3 cellular contexts compared by ENCODE assay signal in the genomic region with DNA sequence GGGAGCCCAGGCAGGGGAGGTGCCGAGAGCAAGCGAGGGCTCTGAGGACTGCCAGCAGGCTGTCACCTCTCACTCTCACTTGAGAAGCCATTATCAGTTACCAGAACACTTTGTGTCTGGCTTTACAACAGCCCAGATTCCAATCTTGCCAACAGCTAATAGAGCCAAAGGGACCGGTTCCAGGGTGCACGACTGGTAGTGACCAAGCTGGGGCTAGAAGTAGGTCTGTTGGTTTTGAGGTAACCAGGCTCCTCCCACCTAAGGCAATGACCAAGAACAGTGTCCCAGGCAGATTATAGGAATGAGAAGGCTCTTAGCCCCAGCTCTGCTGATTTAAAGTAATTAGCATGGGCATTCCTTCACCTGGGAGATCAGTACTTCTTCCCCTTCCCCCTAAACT.
TF ChIP-seq lines count a peak whose summit lies in the region.

No MANE protein-coding gene starts in this region.

TF ChIP-seq in SK-N-SH, 30 proteins besides CTCF, POLR2A, EP300 and RAD21:
- TF ChIP-seq MXI1 (IDR thresholded peaks at IDR 0.05; ENCODE audit: low read depth, low read length) (no peak), GATA2 (CRISPR knock-in tag; IDR thresholded peaks at IDR 0.05) (no peak), RCOR1 (IDR thresholded peaks at IDR 0.05; ENCODE audit: low read length) (no peak), TEAD4 (IDR thresholded peaks at IDR 0.05; ENCODE audit: borderline replicate concordance, insufficient read depth) (no peak)

TF ChIP-seq in SK-N-SH treated with all-trans-retinoic acid at 6 μM for 48 hours, 23 proteins besides CTCF, POLR2A, EP300 and RAD21:
- TF ChIP-seq ARNTL (CRISPR knock-in tag; IDR thresholded peaks at IDR 0.05; ENCODE audit: borderline replicate concordance, low read depth), result no peak
- no peak for TF ChIP-seq ZNF8 (CRISPR knock-in tag; IDR thresholded peaks at IDR 0.05)
- TF ChIP-seq ZFP3 (CRISPR knock-in tag; IDR thresholded peaks at IDR 0.05), result no peak
- TF ChIP-seq ZC3H10 (CRISPR knock-in tag; IDR thresholded peaks at IDR 0.05), result no peak
- no peak for TF ChIP-seq CSDC2 (CRISPR knock-in tag; IDR thresholded peaks at IDR 0.05)
- no peak for TF ChIP-seq ZNF70 (CRISPR knock-in tag; IDR thresholded peaks at IDR 0.05)
- no peak for TF ChIP-seq OSR1 (CRISPR knock-in tag; IDR thresholded peaks at IDR 0.05)
- TF ChIP-seq, protein P1, sequence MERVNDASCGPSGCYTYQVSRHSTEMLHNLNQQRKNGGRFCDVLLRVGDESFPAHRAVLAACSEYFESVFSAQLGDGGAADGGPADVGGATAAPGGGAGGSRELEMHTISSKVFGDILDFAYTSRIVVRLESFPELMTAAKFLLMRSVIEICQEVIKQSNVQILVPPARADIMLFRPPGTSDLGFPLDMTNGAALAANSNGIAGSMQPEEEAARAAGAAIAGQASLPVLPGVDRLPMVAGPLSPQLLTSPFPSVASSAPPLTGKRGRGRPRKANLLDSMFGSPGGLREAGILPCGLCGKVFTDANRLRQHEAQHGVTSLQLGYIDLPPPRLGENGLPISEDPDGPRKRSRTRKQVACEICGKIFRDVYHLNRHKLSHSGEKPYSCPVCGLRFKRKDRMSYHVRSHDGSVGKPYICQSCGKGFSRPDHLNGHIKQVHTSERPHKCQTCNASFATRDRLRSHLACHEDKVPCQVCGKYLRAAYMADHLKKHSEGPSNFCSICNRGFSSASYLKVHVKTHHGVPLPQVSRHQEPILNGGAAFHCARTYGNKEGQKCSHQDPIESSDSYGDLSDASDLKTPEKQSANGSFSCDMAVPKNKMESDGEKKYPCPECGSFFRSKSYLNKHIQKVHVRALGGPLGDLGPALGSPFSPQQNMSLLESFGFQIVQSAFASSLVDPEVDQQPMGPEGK (CRISPR knock-in tag; IDR thresholded peaks at IDR 0.05; ENCODE audit: borderline replicate concordance), result no peak
- TF ChIP-seq PPARA (CRISPR knock-in tag; IDR thresholded peaks at IDR 0.05; ENCODE audit: borderline replicate concordance), result no peak
- TF ChIP-seq ZNF565 (CRISPR knock-in tag; conservative IDR thresholded peaks at IDR 0.05; ENCODE audit: low read depth), result no peak
- no peak for TF ChIP-seq ZFP30 (CRISPR knock-in tag; IDR thresholded peaks at IDR 0.05)
- no peak for TF ChIP-seq ESRRG (CRISPR knock-in tag; IDR thresholded peaks at IDR 0.05)
- TF ChIP-seq TCF4 (CRISPR knock-in tag; IDR thresholded peaks at IDR 0.05; ENCODE audit: borderline replicate concordance), result no peak
- TF ChIP-seq, protein P2, sequence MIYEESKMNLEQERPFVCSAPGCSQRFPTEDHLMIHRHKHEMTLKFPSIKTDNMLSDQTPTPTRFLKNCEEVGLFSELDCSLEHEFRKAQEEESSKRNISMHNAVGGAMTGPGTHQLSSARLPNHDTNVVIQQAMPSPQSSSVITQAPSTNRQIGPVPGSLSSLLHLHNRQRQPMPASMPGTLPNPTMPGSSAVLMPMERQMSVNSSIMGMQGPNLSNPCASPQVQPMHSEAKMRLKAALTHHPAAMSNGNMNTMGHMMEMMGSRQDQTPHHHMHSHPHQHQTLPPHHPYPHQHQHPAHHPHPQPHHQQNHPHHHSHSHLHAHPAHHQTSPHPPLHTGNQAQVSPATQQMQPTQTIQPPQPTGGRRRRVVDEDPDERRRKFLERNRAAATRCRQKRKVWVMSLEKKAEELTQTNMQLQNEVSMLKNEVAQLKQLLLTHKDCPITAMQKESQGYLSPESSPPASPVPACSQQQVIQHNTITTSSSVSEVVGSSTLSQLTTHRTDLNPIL (CRISPR knock-in tag; IDR thresholded peaks at IDR 0.05; ENCODE audit: low read depth), result no peak
- no peak for TF ChIP-seq BACH2 (CRISPR knock-in tag; IDR thresholded peaks at IDR 0.05; ENCODE audit: borderline replicate concordance)
- TF ChIP-seq RARB (CRISPR knock-in tag; IDR thresholded peaks at IDR 0.05), result no peak
- TF ChIP-seq, protein P3, sequence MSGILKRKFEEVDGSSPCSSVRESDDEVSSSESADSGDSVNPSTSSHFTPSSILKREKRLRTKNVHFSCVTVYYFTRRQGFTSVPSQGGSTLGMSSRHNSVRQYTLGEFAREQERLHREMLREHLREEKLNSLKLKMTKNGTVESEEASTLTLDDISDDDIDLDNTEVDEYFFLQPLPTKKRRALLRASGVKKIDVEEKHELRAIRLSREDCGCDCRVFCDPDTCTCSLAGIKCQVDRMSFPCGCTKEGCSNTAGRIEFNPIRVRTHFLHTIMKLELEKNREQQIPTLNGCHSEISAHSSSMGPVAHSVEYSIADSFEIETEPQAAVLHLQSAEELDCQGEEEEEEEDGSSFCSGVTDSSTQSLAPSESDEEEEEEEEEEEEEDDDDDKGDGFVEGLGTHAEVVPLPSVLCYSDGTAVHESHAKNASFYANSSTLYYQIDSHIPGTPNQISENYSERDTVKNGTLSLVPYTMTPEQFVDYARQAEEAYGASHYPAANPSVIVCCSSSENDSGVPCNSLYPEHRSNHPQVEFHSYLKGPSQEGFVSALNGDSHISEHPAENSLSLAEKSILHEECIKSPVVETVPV (CRISPR knock-in tag; IDR thresholded peaks at IDR 0.05), result no peak
- no peak for TF ChIP-seq ISL1 (CRISPR knock-in tag; IDR thresholded peaks at IDR 0.05)

TF ChIP-seq in GM23338, 12 proteins besides CTCF, POLR2A, EP300 and RAD21:
- TF ChIP-seq ZNF114 (CRISPR knock-in tag; IDR thresholded peaks at IDR 0.05) (no peak), JUNB (IDR thresholded peaks at IDR 0.05; ENCODE audit: unreplicated experiment) (no peak), STAT1 (IDR thresholded peaks at IDR 0.05; ENCODE audit: unreplicated experiment) (no peak), POLR2AphosphoS5 (IDR thresholded peaks at IDR 0.05; ENCODE audit: low read depth) (no peak), NANOG (IDR thresholded peaks at IDR 0.05; ENCODE audit: borderline replicate concordance) (no peak), ZNF331 (CRISPR knock-in tag; IDR thresholded peaks at IDR 0.05; ENCODE audit: low read depth) (no peak), EZH2 (IDR thresholded peaks at IDR 0.05; ENCODE audit: low read depth, unreplicated experiment) (no peak), CREB1 (CRISPR knock-in tag; IDR thresholded peaks at IDR 0.05; ENCODE audit: low read depth) (no peak), EZH2phosphoT487 (IDR thresholded peaks at IDR 0.05; ENCODE audit: unreplicated experiment) (no peak)
- TF ChIP-seq, protein P4, sequence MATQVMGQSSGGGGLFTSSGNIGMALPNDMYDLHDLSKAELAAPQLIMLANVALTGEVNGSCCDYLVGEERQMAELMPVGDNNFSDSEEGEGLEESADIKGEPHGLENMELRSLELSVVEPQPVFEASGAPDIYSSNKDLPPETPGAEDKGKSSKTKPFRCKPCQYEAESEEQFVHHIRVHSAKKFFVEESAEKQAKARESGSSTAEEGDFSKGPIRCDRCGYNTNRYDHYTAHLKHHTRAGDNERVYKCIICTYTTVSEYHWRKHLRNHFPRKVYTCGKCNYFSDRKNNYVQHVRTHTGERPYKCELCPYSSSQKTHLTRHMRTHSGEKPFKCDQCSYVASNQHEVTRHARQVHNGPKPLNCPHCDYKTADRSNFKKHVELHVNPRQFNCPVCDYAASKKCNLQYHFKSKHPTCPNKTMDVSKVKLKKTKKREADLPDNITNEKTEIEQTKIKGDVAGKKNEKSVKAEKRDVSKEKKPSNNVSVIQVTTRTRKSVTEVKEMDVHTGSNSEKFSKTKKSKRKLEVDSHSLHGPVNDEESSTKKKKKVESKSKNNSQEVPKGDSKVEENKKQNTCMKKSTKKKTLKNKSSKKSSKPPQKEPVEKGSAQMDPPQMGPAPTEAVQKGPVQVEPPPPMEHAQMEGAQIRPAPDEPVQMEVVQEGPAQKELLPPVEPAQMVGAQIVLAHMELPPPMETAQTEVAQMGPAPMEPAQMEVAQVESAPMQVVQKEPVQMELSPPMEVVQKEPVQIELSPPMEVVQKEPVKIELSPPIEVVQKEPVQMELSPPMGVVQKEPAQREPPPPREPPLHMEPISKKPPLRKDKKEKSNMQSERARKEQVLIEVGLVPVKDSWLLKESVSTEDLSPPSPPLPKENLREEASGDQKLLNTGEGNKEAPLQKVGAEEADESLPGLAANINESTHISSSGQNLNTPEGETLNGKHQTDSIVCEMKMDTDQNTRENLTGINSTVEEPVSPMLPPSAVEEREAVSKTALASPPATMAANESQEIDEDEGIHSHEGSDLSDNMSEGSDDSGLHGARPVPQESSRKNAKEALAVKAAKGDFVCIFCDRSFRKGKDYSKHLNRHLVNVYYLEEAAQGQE (IDR thresholded peaks at IDR 0.05; ENCODE audit: unreplicated experiment), result no peak
- TF ChIP-seq, protein P5, sequence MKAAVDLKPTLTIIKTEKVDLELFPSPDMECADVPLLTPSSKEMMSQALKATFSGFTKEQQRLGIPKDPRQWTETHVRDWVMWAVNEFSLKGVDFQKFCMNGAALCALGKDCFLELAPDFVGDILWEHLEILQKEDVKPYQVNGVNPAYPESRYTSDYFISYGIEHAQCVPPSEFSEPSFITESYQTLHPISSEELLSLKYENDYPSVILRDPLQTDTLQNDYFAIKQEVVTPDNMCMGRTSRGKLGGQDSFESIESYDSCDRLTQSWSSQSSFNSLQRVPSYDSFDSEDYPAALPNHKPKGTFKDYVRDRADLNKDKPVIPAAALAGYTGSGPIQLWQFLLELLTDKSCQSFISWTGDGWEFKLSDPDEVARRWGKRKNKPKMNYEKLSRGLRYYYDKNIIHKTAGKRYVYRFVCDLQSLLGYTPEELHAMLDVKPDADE (IDR thresholded peaks at IDR 0.05), result no peak
- TF ChIP-seq, protein P6, sequence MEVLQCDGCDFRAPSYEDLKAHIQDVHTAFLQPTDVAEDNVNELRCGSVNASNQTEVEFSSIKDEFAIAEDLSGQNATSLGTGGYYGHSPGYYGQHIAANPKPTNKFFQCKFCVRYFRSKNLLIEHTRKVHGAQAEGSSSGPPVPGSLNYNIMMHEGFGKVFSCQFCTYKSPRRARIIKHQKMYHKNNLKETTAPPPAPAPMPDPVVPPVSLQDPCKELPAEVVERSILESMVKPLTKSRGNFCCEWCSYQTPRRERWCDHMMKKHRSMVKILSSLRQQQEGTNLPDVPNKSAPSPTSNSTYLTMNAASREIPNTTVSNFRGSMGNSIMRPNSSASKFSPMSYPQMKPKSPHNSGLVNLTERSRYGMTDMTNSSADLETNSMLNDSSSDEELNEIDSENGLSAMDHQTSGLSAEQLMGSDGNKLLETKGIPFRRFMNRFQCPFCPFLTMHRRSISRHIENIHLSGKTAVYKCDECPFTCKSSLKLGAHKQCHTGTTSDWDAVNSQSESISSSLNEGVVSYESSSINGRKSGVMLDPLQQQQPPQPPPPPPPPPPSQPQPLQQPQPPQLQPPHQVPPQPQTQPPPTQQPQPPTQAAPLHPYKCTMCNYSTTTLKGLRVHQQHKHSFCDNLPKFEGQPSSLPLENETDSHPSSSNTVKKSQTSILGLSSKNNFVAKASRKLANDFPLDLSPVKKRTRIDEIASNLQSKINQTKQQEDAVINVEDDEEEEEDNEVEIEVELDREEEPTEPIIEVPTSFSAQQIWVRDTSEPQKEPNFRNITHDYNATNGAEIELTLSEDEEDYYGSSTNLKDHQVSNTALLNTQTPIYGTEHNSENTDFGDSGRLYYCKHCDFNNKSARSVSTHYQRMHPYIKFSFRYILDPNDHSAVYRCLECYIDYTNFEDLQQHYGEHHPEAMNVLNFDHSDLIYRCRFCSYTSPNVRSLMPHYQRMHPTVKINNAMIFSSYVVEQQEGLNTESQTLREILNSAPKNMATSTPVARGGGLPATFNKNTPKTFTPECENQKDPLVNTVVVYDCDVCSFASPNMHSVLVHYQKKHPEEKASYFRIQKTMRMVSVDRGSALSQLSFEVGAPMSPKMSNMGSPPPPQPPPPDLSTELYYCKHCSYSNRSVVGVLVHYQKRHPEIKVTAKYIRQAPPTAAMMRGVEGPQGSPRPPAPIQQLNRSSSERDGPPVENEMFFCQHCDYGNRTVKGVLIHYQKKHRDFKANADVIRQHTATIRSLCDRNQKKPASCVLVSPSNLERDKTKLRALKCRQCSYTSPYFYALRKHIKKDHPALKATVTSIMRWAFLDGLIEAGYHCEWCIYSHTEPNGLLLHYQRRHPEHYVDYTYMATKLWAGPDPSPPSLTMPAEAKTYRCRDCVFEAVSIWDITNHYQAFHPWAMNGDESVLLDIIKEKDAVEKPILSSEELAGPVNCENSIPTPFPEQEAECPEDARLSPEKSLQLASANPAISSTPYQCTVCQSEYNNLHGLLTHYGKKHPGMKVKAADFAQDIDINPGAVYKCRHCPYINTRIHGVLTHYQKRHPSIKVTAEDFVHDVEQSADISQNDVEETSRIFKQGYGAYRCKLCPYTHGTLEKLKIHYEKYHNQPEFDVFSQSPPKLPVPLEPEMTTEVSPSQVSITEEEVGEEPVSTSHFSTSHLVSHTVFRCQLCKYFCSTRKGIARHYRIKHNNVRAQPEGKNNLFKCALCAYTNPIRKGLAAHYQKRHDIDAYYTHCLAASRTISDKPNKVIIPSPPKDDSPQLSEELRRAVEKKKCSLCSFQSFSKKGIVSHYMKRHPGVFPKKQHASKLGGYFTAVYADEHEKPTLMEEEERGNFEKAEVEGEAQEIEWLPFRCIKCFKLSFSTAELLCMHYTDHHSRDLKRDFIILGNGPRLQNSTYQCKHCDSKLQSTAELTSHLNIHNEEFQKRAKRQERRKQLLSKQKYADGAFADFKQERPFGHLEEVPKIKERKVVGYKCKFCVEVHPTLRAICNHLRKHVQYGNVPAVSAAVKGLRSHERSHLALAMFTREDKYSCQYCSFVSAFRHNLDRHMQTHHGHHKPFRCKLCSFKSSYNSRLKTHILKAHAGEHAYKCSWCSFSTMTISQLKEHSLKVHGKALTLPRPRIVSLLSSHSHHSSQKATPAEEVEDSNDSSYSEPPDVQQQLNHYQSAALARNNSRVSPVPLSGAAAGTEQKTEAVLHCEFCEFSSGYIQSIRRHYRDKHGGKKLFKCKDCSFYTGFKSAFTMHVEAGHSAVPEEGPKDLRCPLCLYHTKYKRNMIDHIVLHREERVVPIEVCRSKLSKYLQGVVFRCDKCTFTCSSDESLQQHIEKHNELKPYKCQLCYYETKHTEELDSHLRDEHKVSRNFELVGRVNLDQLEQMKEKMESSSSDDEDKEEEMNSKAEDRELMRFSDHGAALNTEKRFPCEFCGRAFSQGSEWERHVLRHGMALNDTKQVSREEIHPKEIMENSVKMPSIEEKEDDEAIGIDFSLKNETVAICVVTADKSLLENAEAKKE (CRISPR knock-in tag; IDR thresholded peaks at IDR 0.05), result no peak
